Comparison of ENCODE assay signal across 6 cellular contexts in the genomic region with DNA sequence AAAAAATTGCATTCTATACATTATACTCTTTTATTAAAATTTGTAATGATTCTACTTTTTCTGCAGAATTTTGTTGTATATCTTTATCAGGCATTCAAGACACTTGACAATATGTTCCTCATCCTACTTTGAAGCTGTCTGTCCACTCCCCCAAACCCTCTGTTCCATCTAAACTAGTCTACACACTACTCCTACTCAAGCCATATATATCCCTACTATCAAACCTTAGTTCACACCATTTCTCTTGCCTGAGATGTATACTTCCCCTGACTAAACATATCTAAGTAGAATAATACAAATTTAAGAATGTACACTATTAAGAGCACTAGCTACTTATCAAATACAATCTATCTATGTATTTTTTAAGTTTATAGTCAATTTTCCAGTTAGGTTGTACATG.
"Had no signal": no experiment of that assay in that cellular context is flagged by ENCODE, and none has a peak within 500 bp of the region (broad histone marks: within the 10 kb centered on the region; RNA-seq: fewer than 3 reads in every experiment).

No MANE protein-coding gene starts in this region.

- ATAC-seq: GM23338, HepG2 had no signal

- DNase-seq: H9, HCEC 1CT, KG1 had no signal

- H3K27ac ChIP-seq: HL-60 had no signal

- H3K4me2 ChIP-seq: GM23338 had no signal

- H3K4me3 ChIP-seq: GM23338 had no signal
